ENCODE assay signal across 8 cellular contexts in genomic region chr4:3955361-3956164, GRCh38.
DNase-seq lines count a peak whose midpoint lies in the region; ATAC-seq and TF ChIP-seq lines count a peak whose summit lies in the region.
"Not testable (repeated sequence)": the region's sequence is repeated elsewhere in the genome, so short reads cannot be mapped to it uniquely, and the experiment has no call there.

No MANE protein-coding gene starts in this region.

- not testable (repeated sequence) for H3K36me3 ChIP-seq in esophagus (ENCODE audit: control insufficient read depth in 2 of 2, insufficient read depth in 2 of 2, low read length in 1 of 2); mucosa of stomach (ENCODE audit: control insufficient read depth, insufficient read depth, low read length)

- peak overlapping the region; percentile 91 to 96 for H3K27ac ChIP-seq in esophagus (ENCODE audit: low read depth in 2 of 2, low read length in 1 of 2)

- H3K4me1 ChIP-seq in esophagus (ENCODE audit: control insufficient read depth in 2 of 2, insufficient read depth in 2 of 2, low read length in 1 of 2); mucosa of stomach (ENCODE audit: control insufficient read depth, insufficient read depth, low read length): not testable (repeated sequence)

- TF ChIP-seq RAD21 in Ishikawa (IDR thresholded peaks at IDR 0.05; ENCODE audit: low read depth) = not testable (repeated sequence)

- WGBS in esophagus, 2 donors = 0 to 1% methylated on average over 49 to 56 of the region's 56 CpGs

- not testable (repeated sequence) for H3K9me3 Mint-ChIP-seq in activated T-cell treated with anti-CD3 and anti-CD28 coated beads, Interleukin-2, amount 50 U/mL, for 4 hours

- DNase-seq in DMS114 treated with DMSO at 0.1 percent for 48 hours (lab: John Stamatoyannopoulos, UW; ENCODE audit: unreplicated experiment) (peak; percentile 91), OCI-M2 (lab: John Stamatoyannopoulos, UW; ENCODE audit: unreplicated experiment) (peak; percentile 83)
- peak; percentile 98 for DNase-seq in activated T-cell treated with anti-CD3 and anti-CD28 coated beads, Interleukin-2, amount 50 U/mL, for 4 hours
- peak; percentile 93 to 97 for DNase-seq in stimulated activated CD8-positive, alpha-beta memory T cell treated with anti-CD3 and anti-CD28 coated beads, Interleukin-7, amount 100 ng/mL, for 1 hour (ENCODE audit: low read depth in 2 of 2)

- not testable (repeated sequence) for H3K9me3 ChIP-seq in esophagus (ENCODE audit: control insufficient read depth in 2 of 2, insufficient read depth in 1 of 2, low read depth in 1 of 2, low read length in 1 of 2); mucosa of stomach (ENCODE audit: control insufficient read depth, low read length)

- H3K9ac ChIP-seq in mucosa of stomach (ENCODE audit: low read length) = peak overlapping the region; percentile 72

- peaks cover 15% of the 10 kb centered on the region for H3K4me1 Mint-ChIP-seq in activated T-cell treated with anti-CD3 and anti-CD28 coated beads, Interleukin-2, amount 50 U/mL, for 4 hours (ENCODE audit: low read depth)

- H3K27me3 Mint-ChIP-seq in activated T-cell treated with anti-CD3 and anti-CD28 coated beads, Interleukin-2, amount 50 U/mL, for 4 hours (ENCODE audit: low read depth) = not testable (repeated sequence)

- peak overlapping the region; percentile 94 for H3K4me3 Mint-ChIP-seq in activated T-cell treated with anti-CD3 and anti-CD28 coated beads, Interleukin-2, amount 50 U/mL, for 4 hours

- not testable (repeated sequence) for H3K36me3 Mint-ChIP-seq in activated T-cell treated with anti-CD3 and anti-CD28 coated beads, Interleukin-2, amount 50 U/mL, for 4 hours (ENCODE audit: insufficient read depth)

- not testable (repeated sequence) for H3K27me3 ChIP-seq in esophagus (ENCODE audit: control insufficient read depth in 1 of 2, insufficient read depth in 2 of 2, low read length in 2 of 2); mucosa of stomach (ENCODE audit: control insufficient read depth, insufficient read depth, low read length)

- H3K4me3 ChIP-seq in esophagus (ENCODE audit: low read depth in 1 of 2, low read length in 2 of 2) = peak overlapping the region; percentile 65 to 73
- not testable (repeated sequence) for H3K4me3 ChIP-seq in mucosa of stomach (ENCODE audit: low read length)

- not testable (repeated sequence) for TF ChIP-seq EP300 in Ishikawa (IDR thresholded peaks at IDR 0.05; ENCODE audit: borderline replicate concordance)

- ATAC-seq in GM21619 (IDR thresholded peaks at IDR 0.05; ENCODE audit: unreplicated experiment) = peak; percentile 100
- ATAC-seq in activated T-cell treated with anti-CD3 and anti-CD28 coated beads, Interleukin-2, amount 50 U/mL, for 4 hours = peak; percentile 99

TF ChIP-seq in Ishikawa, 13 proteins besides CTCF, POLR2A, EP300 and RAD21:
- TF ChIP-seq MAX (IDR thresholded peaks at IDR 0.05) (0 out of 2 replicates have a peak, but pooled peaks have one; percentile 15), USF1 (IDR thresholded peaks at IDR 0.05) (peak; percentile 69), YY1 (IDR thresholded peaks at IDR 0.05; ENCODE audit: low read depth) (peak; percentile 89), TAF1 (IDR thresholded peaks at IDR 0.05; ENCODE audit: low read depth) (peak; percentile 83), EGR1 (IDR thresholded peaks at IDR 0.05) (peak; percentile 83)
TF ChIP-seq in Ishikawa: peak in this region for 5; not testable (repeated sequence) for 8.
